Comparison of ENCODE assay signal across 1 cellular context in the genomic region with DNA sequence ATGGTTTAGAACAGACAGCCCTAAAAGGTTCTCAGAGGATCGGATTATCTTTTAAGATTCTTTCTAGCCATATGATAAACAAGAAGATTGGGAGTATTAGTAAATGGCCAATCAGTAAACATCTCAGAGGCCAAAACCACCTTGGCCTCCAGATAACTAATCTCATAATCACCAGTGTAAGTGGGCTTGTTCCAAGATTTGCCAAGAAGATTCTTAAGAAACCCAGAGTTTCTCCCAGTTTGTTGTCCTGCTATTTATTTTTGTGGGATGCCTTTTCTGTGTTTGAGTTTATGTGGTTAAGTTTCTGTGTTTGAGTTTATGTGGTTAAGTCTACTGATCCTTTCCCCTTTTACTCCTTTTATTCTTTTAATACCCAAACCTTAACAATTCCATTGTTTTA.
TF ChIP-seq lines count a peak whose summit lies in the region.

No MANE protein-coding gene starts in this region.

TF ChIP-seq in GM23338, 12 proteins besides CTCF, POLR2A, EP300 and RAD21 (continued from another document):
- TF ChIP-seq CREB1 (CRISPR knock-in tag; IDR thresholded peaks at IDR 0.05; ENCODE audit: low read depth) (no peak), STAT1 (IDR thresholded peaks at IDR 0.05; ENCODE audit: unreplicated experiment) (no peak), JUNB (IDR thresholded peaks at IDR 0.05; ENCODE audit: unreplicated experiment) (no peak), NANOG (IDR thresholded peaks at IDR 0.05; ENCODE audit: borderline replicate concordance) (no peak), ZNF114 (CRISPR knock-in tag; IDR thresholded peaks at IDR 0.05) (no peak)
- TF ChIP-seq, protein P1, sequence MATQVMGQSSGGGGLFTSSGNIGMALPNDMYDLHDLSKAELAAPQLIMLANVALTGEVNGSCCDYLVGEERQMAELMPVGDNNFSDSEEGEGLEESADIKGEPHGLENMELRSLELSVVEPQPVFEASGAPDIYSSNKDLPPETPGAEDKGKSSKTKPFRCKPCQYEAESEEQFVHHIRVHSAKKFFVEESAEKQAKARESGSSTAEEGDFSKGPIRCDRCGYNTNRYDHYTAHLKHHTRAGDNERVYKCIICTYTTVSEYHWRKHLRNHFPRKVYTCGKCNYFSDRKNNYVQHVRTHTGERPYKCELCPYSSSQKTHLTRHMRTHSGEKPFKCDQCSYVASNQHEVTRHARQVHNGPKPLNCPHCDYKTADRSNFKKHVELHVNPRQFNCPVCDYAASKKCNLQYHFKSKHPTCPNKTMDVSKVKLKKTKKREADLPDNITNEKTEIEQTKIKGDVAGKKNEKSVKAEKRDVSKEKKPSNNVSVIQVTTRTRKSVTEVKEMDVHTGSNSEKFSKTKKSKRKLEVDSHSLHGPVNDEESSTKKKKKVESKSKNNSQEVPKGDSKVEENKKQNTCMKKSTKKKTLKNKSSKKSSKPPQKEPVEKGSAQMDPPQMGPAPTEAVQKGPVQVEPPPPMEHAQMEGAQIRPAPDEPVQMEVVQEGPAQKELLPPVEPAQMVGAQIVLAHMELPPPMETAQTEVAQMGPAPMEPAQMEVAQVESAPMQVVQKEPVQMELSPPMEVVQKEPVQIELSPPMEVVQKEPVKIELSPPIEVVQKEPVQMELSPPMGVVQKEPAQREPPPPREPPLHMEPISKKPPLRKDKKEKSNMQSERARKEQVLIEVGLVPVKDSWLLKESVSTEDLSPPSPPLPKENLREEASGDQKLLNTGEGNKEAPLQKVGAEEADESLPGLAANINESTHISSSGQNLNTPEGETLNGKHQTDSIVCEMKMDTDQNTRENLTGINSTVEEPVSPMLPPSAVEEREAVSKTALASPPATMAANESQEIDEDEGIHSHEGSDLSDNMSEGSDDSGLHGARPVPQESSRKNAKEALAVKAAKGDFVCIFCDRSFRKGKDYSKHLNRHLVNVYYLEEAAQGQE (IDR thresholded peaks at IDR 0.05; ENCODE audit: unreplicated experiment) = no peak
- TF ChIP-seq, protein P2, sequence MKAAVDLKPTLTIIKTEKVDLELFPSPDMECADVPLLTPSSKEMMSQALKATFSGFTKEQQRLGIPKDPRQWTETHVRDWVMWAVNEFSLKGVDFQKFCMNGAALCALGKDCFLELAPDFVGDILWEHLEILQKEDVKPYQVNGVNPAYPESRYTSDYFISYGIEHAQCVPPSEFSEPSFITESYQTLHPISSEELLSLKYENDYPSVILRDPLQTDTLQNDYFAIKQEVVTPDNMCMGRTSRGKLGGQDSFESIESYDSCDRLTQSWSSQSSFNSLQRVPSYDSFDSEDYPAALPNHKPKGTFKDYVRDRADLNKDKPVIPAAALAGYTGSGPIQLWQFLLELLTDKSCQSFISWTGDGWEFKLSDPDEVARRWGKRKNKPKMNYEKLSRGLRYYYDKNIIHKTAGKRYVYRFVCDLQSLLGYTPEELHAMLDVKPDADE (IDR thresholded peaks at IDR 0.05) = no peak
